In the genomic region with DNA sequence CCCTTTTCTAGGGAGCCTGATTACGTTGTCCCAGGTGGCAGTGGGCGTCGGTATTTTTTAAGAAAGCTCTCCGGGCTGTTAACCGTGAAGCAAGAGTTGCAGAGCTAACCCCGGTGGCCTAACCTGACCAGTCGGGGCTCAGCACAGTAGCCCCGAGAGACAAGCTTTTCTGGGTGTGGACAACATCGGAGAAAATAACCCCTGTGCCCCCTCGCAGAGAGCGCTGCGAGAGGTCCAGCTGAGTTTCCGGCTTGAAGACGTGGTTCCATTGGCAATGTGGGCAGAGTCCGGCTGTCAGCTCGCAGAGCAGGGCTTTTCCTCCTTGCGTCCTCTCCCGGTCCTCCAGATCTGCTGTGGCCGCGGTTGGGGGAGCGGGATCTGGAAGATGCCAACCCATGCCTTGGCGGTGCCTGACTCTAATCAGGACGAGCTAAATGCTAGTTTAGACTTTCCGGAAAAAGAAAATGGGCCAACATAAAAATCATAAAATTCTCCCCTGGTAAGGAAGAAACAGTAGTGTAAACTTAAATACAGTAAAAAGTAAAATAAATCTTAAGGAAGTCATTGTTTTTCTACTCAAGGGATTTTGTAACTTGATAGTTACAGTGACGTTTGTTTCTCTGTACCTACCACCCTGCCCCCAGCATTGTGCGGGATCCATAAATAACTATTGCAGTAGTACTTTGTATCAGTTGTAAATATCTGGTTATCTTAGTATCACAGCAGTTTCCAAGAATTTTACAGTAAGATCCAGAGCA, we compare ENCODE assay signal across 9 cellular contexts. TPM values are rescaled to one million over a fixed set of nuclear protein-coding genes. Genes with fewer than 3 reads are reported as not detected.
DNase-seq lines count a peak whose midpoint lies in the region; ATAC-seq, FAIRE-seq and TF ChIP-seq lines count a peak whose summit lies in the region.
"Had no signal": no experiment of that assay in that cellular context is flagged by ENCODE, and none has a peak within 500 bp of the region (broad histone marks: within the 10 kb centered on the region; RNA-seq: fewer than 3 reads in every experiment).

No MANE protein-coding gene starts in this region.

- peak overlapping the region; percentile 70 for H3K27ac Mint-ChIP-seq in memory B cell

- FAIRE-seq in H1 (lab: Jason Lieb, UNC), result no peak
- FAIRE-seq: A204.1 had no signal

- CTCF ChIA-PET in H1 (lab: Charles Lee; ENCODE audit: partially characterized antibody), result interaction anchor here (0.8 to 1.4 kb wide), 4 partner anchors 13 to 292 kb away, joined by 3 read pairs; no protein-coding TSS in a partner anchor

- peak overlapping the region; percentile 81 for H4K5ac ChIP-seq in H1 (ENCODE audit: insufficient read length, low read depth, low read length)

- no peak overlapping the region for H2BK20ac ChIP-seq in H1 (ENCODE audit: low read length)

- peaks cover 0 to 3% (median 0%) of the 10 kb centered on the region in 4 experiments; a peak in 1 of 7 replicates for H3K4me1 ChIP-seq in H1 (replicated peaks in 1 of 4; ENCODE audit: control insufficient read depth in 3 of 4, insufficient read depth in 4 of 4, low read length in 3 of 4)
- H3K4me1 ChIP-seq in suprapubic skin, result peaks cover 24% of the 10 kb centered on the region

- H3K9me3 ChIP-seq in SU-DHL-6 (ENCODE audit: insufficient read depth, low read length), result no peaks in the 10 kb centered on the region
- no peaks in the 10 kb centered on the region for H3K9me3 ChIP-seq in H1 (ENCODE audit: insufficient read depth in 2 of 2, low read depth in 1 of 2, low read length in 1 of 2)
- no peaks in the 10 kb centered on the region for H3K9me3 ChIP-seq in suprapubic skin

- peak overlapping the region; percentile 52 for H3K56ac ChIP-seq in H1 (replicated peaks; ENCODE audit: insufficient read length, low read depth, low read length)

- ATAC-seq in GM21447 (IDR thresholded peaks at IDR 0.05; ENCODE audit: unreplicated experiment) (peak; percentile 50), memory B cell (ENCODE audit: low read depth) (peak; percentile 24)

- no peak overlapping the region; the same call in 1 of the 2 replicates for H4K8ac ChIP-seq in H1 (ENCODE audit: extremely low read depth, insufficient read depth, low read length)

- peak overlapping the region; percentile 98 for H2AFZ ChIP-seq in SU-DHL-6 (ENCODE audit: low read depth, low read length, severe bottlenecking)
- peak overlapping the region; percentile 81 for H2AFZ ChIP-seq in H1 (ENCODE audit: low read length)

- no peak for TF ChIP-seq RAD21 in H1 (IDR thresholded peaks at IDR 0.05 in 1 of 2, conservative IDR thresholded peaks at IDR 0.05 in 1 of 2; ENCODE audit: low read depth in 2 of 2, low read length in 2 of 2)

- H3K9me2 ChIP-seq in SU-DHL-6 (replicated peaks; ENCODE audit: insufficient read depth, low read length), result no peaks in the 10 kb centered on the region

- TF ChIP-seq EP300 in H1 (IDR thresholded peaks at IDR 0.05; ENCODE audit: borderline replicate concordance in 1 of 2, low read depth in 2 of 2, low read length in 2 of 2), result no peak
- TF ChIP-seq EP300 in suprapubic skin (IDR thresholded peaks at IDR 0.05), result no peak

- H3K9ac ChIP-seq in SU-DHL-6 (ENCODE audit: low read length), result peak overlapping the region; percentile 69
- H3K9ac ChIP-seq in H1 (replicated peaks in 1 of 4; ENCODE audit: extremely low read depth in 1 of 4, low read depth in 3 of 4, low read length in 3 of 4), result peak overlapping the region; percentile 38 to 78 (median 62)

- peak; percentile 62 for DNase-seq in DMS 273 (lab: John Stamatoyannopoulos, UW; ENCODE audit: unreplicated experiment)
- DNase-seq in DMS 273 treated with DMSO at 0.1 percent for 48 hours (lab: John Stamatoyannopoulos, UW), result no peak
- DNase-seq in HL-60 (ENCODE audit: low read depth in 1 of 2, low spot score in 1 of 2), result peak in 1 of 2 experiments; percentile 26
- DNase-seq in H1 (ENCODE audit: low read depth in 1 of 2, low spot score in 2 of 2), result peak; percentile 17 to 84
- peak in 1 of 2 donors; percentile 64 for DNase-seq in memory B cell (ENCODE audit: low spot score in 2 of 2)
- DNase-seq in suprapubic skin (ENCODE audit: low spot score in 2 of 2), result peak; percentile 76 to 84

- H3K18ac ChIP-seq in H1 (ENCODE audit: extremely low read depth, low read length), result peak overlapping the region; percentile 73

- H2AK5ac ChIP-seq in H1 (ENCODE audit: low read depth, low read length), result no peak overlapping the region

- H3K4me2 ChIP-seq in SU-DHL-6 (ENCODE audit: low read depth, low read length, poor library complexity, severe bottlenecking) (peak overlapping the region; percentile 87), H1 (ENCODE audit: insufficient read depth in 1 of 2, low read depth in 2 of 2, low read length in 2 of 2) (peak overlapping the region; percentile 56 to 89)

- H3K36me3 Mint-ChIP-seq in memory B cell, result peaks cover 6% of the 10 kb centered on the region

- peaks cover 5% of the 10 kb centered on the region for H3K79me1 ChIP-seq in H1 (ENCODE audit: low read depth, low read length)

- TF ChIP-seq CTCF in HL-60 (IDR thresholded peaks at IDR 0.05; ENCODE audit: insufficient read depth, low read length) (no peak), SU-DHL-6 (IDR thresholded peaks at IDR 0.05; ENCODE audit: insufficient read depth, low read length, poor library complexity, severe bottlenecking) (no peak), H1 (IDR thresholded peaks at IDR 0.05; ENCODE audit: control extremely low read depth in 1 of 3, insufficient read depth in 1 of 3, low read depth in 1 of 3, low read length in 3 of 3) (no peak), suprapubic skin (IDR thresholded peaks at IDR 0.05) (no peak)

- H4K20me1 ChIP-seq in SU-DHL-6 (ENCODE audit: low read depth, low read length), result no peaks in the 10 kb centered on the region
- no peaks in the 10 kb centered on the region for H4K20me1 ChIP-seq in H1 (replicated peaks in 1 of 2; ENCODE audit: control insufficient read depth in 1 of 2, insufficient read depth in 2 of 2, low read length in 2 of 2)

- H3K9me3 Mint-ChIP-seq in memory B cell, result no peaks in the 10 kb centered on the region

- H3K4me3 ChIP-seq in HL-60 (replicated peaks; ENCODE audit: insufficient read depth, low read length) (peak overlapping the region; percentile 96), SU-DHL-6 (ENCODE audit: insufficient read depth, low read length, poor library complexity, severe bottlenecking) (peak overlapping the region; percentile 77), H1 (ENCODE audit: extremely low read depth in 1 of 4, insufficient read depth in 2 of 4, low read depth in 3 of 4, low read length in 4 of 4) (peak overlapping the region; percentile 40 to 92 (median 80)), suprapubic skin (peak overlapping the region; percentile 90)

- H3K4me3 Mint-ChIP-seq in memory B cell, result peak overlapping the region; percentile 82

- peak; percentile 38 to 66 for TF ChIP-seq POLR2A in H1 (IDR thresholded peaks at IDR 0.05; ENCODE audit: control extremely low read depth in 1 of 2, low read depth in 2 of 2, low read length in 2 of 2)
- TF ChIP-seq POLR2A in suprapubic skin (IDR thresholded peaks at IDR 0.05), result no peak

- H3K14ac ChIP-seq in H1 (ENCODE audit: insufficient read length), result no peak overlapping the region

- no peak overlapping the region for H2BK15ac ChIP-seq in H1 (ENCODE audit: low read length)

- H3K27me3 ChIP-seq in HL-60 (ENCODE audit: insufficient read depth, poor library complexity, severe bottlenecking) (no peaks in the 10 kb centered on the region), SU-DHL-6 (ENCODE audit: low read length) (no peaks in the 10 kb centered on the region), H1 (replicated peaks in 1 of 4; ENCODE audit: control insufficient read depth in 3 of 4, extremely low read depth in 1 of 4, insufficient read depth in 3 of 4, low read length in 3 of 4) (no peaks in the 10 kb centered on the region), suprapubic skin (no peaks in the 10 kb centered on the region)

- peak overlapping the region; percentile 92 for H2BK5ac ChIP-seq in H1 (ENCODE audit: low read depth, low read length)

- no peak overlapping the region for H2BK120ac ChIP-seq in H1 (replicated peaks; ENCODE audit: low read depth, low read length)

- POLR2A ChIA-PET in H1 (lab: Charles Lee; ENCODE audit: partially characterized antibody), result interaction anchor here (0.6 to 2.4 kb wide), 5 partner anchors 13 to 90 kb away, joined by 3 to 12 read pairs (median 8); a partner anchor contains a TSS

- peaks cover 6% of the 10 kb centered on the region for H3K23me2 ChIP-seq in H1 (ENCODE audit: low read depth, low read length)

- no peaks in the 10 kb centered on the region for H3K36me3 ChIP-seq in SU-DHL-6 (ENCODE audit: low read length)
- H3K36me3 ChIP-seq in H1 (ENCODE audit: control insufficient read depth in 2 of 4, insufficient read depth in 4 of 4, low read length in 3 of 4), result 0 out of 8 replicates have a peak, but pooled peaks cover 0 to 3% (median 0%) of the 10 kb centered on the region in 4 experiments
- no peaks in the 10 kb centered on the region for H3K36me3 ChIP-seq in suprapubic skin

- H3F3A ChIP-seq in SU-DHL-6 (ENCODE audit: insufficient read depth), result no peaks in the 10 kb centered on the region

- H4K91ac ChIP-seq in H1 (replicated peaks; ENCODE audit: insufficient read length, low read length), result no peak overlapping the region

- peak overlapping the region; percentile 66 for H3K27ac ChIP-seq in HL-60 (replicated peaks)
- H3K27ac ChIP-seq in SU-DHL-6 (ENCODE audit: low read depth, low read length), result no peak overlapping the region
- peak overlapping the region; percentile 68 for H3K27ac ChIP-seq in H1 (ENCODE audit: low read depth, low read length)
- H3K27ac ChIP-seq in suprapubic skin, result peak overlapping the region; percentile 65

- no peak overlapping the region for H3K23ac ChIP-seq in H1 (ENCODE audit: insufficient read length)

- peaks cover 6% of the 10 kb centered on the region for H3K4me1 Mint-ChIP-seq in memory B cell

- H3K4ac ChIP-seq in H1 (replicated peaks; ENCODE audit: insufficient read length, low read depth, low read length), result peak overlapping the region; percentile 8

- WGBS in H1 (ENCODE audit: extremely low coverage in 1 of 2, insufficient coverage in 1 of 2, insufficient read length in 1 of 2, insufficient replicate concordance in 2 of 2, low coverage in 1 of 2, low lambda C conversion rate in 2 of 2, missing lambda C conversion rate in 1 of 2), 2 experiments, result 5% methylated on average over 26 of the region's 26 CpGs; no CpG with 5 or more reads in 1 of the 2 experiments
- 5% methylated on average over 20 of the region's 26 CpGs for WGBS in suprapubic skin

- H3K27me3 Mint-ChIP-seq in memory B cell, result no peaks in the 10 kb centered on the region

- peak overlapping the region; percentile 44; the same call in 1 of the 2 replicates for H2BK12ac ChIP-seq in H1 (ENCODE audit: low read depth, low read length)

- H3K79me2 ChIP-seq in SU-DHL-6 (ENCODE audit: insufficient read depth, low read length), result peaks cover 14% of the 10 kb centered on the region
- H3K79me2 ChIP-seq in H1 (ENCODE audit: control insufficient read depth in 1 of 2, insufficient read depth in 2 of 2, low read length in 2 of 2), result peaks cover 6 to 37% of the 10 kb centered on the region in 2 experiments; a peak in 3 of 4 replicates

RNA-seq across cellular contexts. Expression of a gene that starts 0.6 kb away (rescaled TPM):
- 47.2 and 49.9 TPM in 2 replicates for total RNA-seq in H1 (2021; fragmentation: NEBNext Ultra II Directional; extraction: Animal tissue kit (Norgen Biotek cat#: 25700))
- polyA plus RNA-seq in H1 (2011; rRNA removed), result 26.6 and 44.3 TPM in 2 replicates
- polyA plus RNA-seq in H1 (2011; cell fraction: cytosol; rRNA removed), result 32.7 TPM
- polyA plus RNA-seq in H1 (2011; cell fraction: nucleus; rRNA removed), result 82.6 TPM
- 49.3 to 55.8 TPM (median 53.8 TPM) in 4 replicates for polyA plus RNA-seq in H1 (2012, experiment 1 of 2)
- polyA plus RNA-seq in H1 (2012, experiment 2 of 2), result 20.4 TPM
- polyA plus RNA-seq in H1 (2013, experiment 1 of 2), result 37.2 TPM
- polyA plus RNA-seq in H1 (2013, experiment 2 of 2), result 38.3 TPM
- polyA minus RNA-seq in H1 (2011; rRNA and poly(A)+ RNA removed), result 67.4 and 183 TPM in 2 replicates
- 34.3 TPM for polyA minus RNA-seq in H1 (2011; cell fraction: cytosol; rRNA and poly(A)+ RNA removed)
- 154 TPM for polyA minus RNA-seq in H1 (2011; cell fraction: nucleus; rRNA and poly(A)+ RNA removed)
- 10 to 100 TPM; 15.6 to 33.2 (median 20.5) TPM for total RNA-seq in suprapubic skin

RNA-seq across cellular contexts. Expression of a gene that starts 27.2 kb away (rescaled TPM):
- total RNA-seq in H1 (2021; fragmentation: NEBNext Ultra II Directional; extraction: Animal tissue kit (Norgen Biotek cat#: 25700)), result 29.5 and 36.4 TPM in 2 replicates
- polyA plus RNA-seq in H1 (2011; rRNA removed), result 21.7 and 35.1 TPM in 2 replicates
- polyA plus RNA-seq in H1 (2011; cell fraction: cytosol; rRNA removed), result 35.4 TPM
- polyA plus RNA-seq in H1 (2011; cell fraction: nucleus; rRNA removed), result 9.7 TPM
- 24.1 to 46.6 TPM (median 32.3 TPM) in 4 replicates for polyA plus RNA-seq in H1 (2012, experiment 1 of 2)
- polyA plus RNA-seq in H1 (2012, experiment 2 of 2), result 14.9 TPM
- 27.1 TPM for polyA plus RNA-seq in H1 (2013, experiment 1 of 2)
- polyA plus RNA-seq in H1 (2013, experiment 2 of 2), result 24.7 TPM
- polyA minus RNA-seq in H1 (2011; rRNA and poly(A)+ RNA removed), result 33.5 and 43.2 TPM in 2 replicates
- 20.2 TPM for polyA minus RNA-seq in H1 (2011; cell fraction: cytosol; rRNA and poly(A)+ RNA removed)
- polyA minus RNA-seq in H1 (2011; cell fraction: nucleus; rRNA and poly(A)+ RNA removed), result 10.9 TPM
- total RNA-seq in suprapubic skin, result 10 to 100 TPM; 18.4 to 30.5 (median 20.3) TPM

Comparison
In these comparisons a context has a peak if more than half of its experiments do, and no peak if none do; other contexts are left out.
1. POLR2A ChIP-seq: peak in H1 (2 of 2); none in suprapubic skin (0 of 2).
2. Peak in every context shown above with its lines, with median percentiles within 50 percentile points of each other: H3K4me3 ChIP-seq.